ENCODE assay signal across 17 cellular contexts in genomic region chrX:156003486-156004185, GRCh38. TPM values are rescaled to one million over a fixed set of nuclear protein-coding genes. Genes with fewer than 3 reads are reported as not detected.
DNase-seq lines count a peak whose midpoint lies in the region; ATAC-seq, FAIRE-seq and TF ChIP-seq lines count a peak whose summit lies in the region.
"Had no signal": no experiment of that assay in that cellular context is flagged by ENCODE, and none has a peak within 500 bp of the region (broad histone marks: within the 10 kb centered on the region; RNA-seq: fewer than 3 reads in every experiment).

No MANE protein-coding gene starts in this region.

- no peak for DNase-seq in activated CD4-positive, alpha-beta memory T cell treated with anti-CD3 and anti-CD28 coated beads, Interleukin-2, amount 10 ng/mL, durations not matched to agents 7 days and 5 days
- no peak for DNase-seq in activated CD4-positive, alpha-beta memory T cell treated with anti-CD3 and anti-CD28 coated beads for 36 hours
- DNase-seq in HTR-8/SVneo (ENCODE audit: insufficient read length, low spot score) (no peak), bronchial epithelial cell (ENCODE audit: low read depth) (peak; percentile 46), erythroblast (lab: John Stamatoyannopoulos, UW) (no peak), D341Med (ENCODE audit: low spot score) (no peak), NCI-H2171 (lab: John Stamatoyannopoulos, UW) (no peak)
- DNase-seq: H9, KBM-7, NCI-H1105, NCI-H187 treated with DMSO at 0.1 percent for 48 hours, NCI-H2171 treated with DMSO at 0.1 percent for 48 hours, NCI-H510A treated with DMSO at 0.1 percent for 48 hours had no signal

- TF ChIP-seq CTCF in bronchial epithelial cell (IDR thresholded peaks at IDR 0.05; ENCODE audit: insufficient read depth, low read length, severe bottlenecking): no peak

- H3K27me3 ChIP-seq in bronchial epithelial cell (ENCODE audit: control insufficient read depth, insufficient read depth, low read length): no peaks in the 10 kb centered on the region

- no peaks in the 10 kb centered on the region for H3K27me3 Mint-ChIP-seq in activated CD4-positive, alpha-beta memory T cell treated with anti-CD3 and anti-CD28 coated beads, Interleukin-2, amount 10 ng/mL, durations not matched to agents 7 days and 5 days
- no peaks in the 10 kb centered on the region for H3K27me3 Mint-ChIP-seq in activated CD4-positive, alpha-beta memory T cell treated with anti-CD3 and anti-CD28 coated beads for 36 hours
- H3K27me3 Mint-ChIP-seq in stimulated activated memory B cell treated with anti-CD40 and anti-IgM and Interleukin-4, amounts not matched to agents 10 μg/mL and 1 μg/mL and 100 μg/mL, for 72 hours: peaks cover 13% of the 10 kb centered on the region

- H3K36me3 Mint-ChIP-seq in activated CD4-positive, alpha-beta memory T cell treated with anti-CD3 and anti-CD28 coated beads, Interleukin-2, amount 10 ng/mL, durations not matched to agents 7 days and 5 days (ENCODE audit: low read depth): peaks cover 37% of the 10 kb centered on the region
- no peaks in the 10 kb centered on the region for H3K36me3 Mint-ChIP-seq in activated CD4-positive, alpha-beta memory T cell treated with anti-CD3 and anti-CD28 coated beads for 36 hours
- H3K36me3 Mint-ChIP-seq in stimulated activated memory B cell treated with anti-CD40 and anti-IgM and Interleukin-4, amounts not matched to agents 10 μg/mL and 1 μg/mL and 100 μg/mL, for 72 hours: no peaks in the 10 kb centered on the region
- H3K36me3 Mint-ChIP-seq: CD14-positive monocyte had no signal

- POLR2A ChIA-PET in activated CD4-positive, alpha-beta memory T cell treated with anti-CD3 and anti-CD28 coated beads, Interleukin-2, amount 10 ng/mL, durations not matched to agents 7 days and 5 days (lab: Charles Lee): no interaction called here
- POLR2A ChIA-PET in activated CD4-positive, alpha-beta memory T cell treated with anti-CD3 and anti-CD28 coated beads for 36 hours (lab: Charles Lee): no interaction called here

- H3K4me3 Mint-ChIP-seq in activated CD4-positive, alpha-beta memory T cell treated with anti-CD3 and anti-CD28 coated beads, Interleukin-2, amount 10 ng/mL, durations not matched to agents 7 days and 5 days: peak overlapping the region; percentile 34
- no peak overlapping the region for H3K4me3 Mint-ChIP-seq in activated CD4-positive, alpha-beta memory T cell treated with anti-CD3 and anti-CD28 coated beads for 36 hours
- H3K4me3 Mint-ChIP-seq in stimulated activated memory B cell treated with anti-CD40 and anti-IgM and Interleukin-4, amounts not matched to agents 10 μg/mL and 1 μg/mL and 100 μg/mL, for 72 hours: no peak overlapping the region
- H3K4me3 Mint-ChIP-seq: CD14-positive monocyte, H9 had no signal

- H3K4me3 ChIP-seq in bronchial epithelial cell (ENCODE audit: low read depth, low read length): no peak overlapping the region

- ATAC-seq in stimulated activated memory B cell treated with anti-CD40 and anti-IgM and Interleukin-4, amounts not matched to agents 10 μg/mL and 1 μg/mL and 100 μg/mL, for 72 hours: peak; percentile 14

- CTCF ChIA-PET in activated CD4-positive, alpha-beta memory T cell treated with anti-CD3 and anti-CD28 coated beads, Interleukin-2, amount 10 ng/mL, durations not matched to agents 7 days and 5 days (lab: Charles Lee): no interaction called here
- CTCF ChIA-PET in activated CD4-positive, alpha-beta memory T cell treated with anti-CD3 and anti-CD28 coated beads for 36 hours (lab: Charles Lee): no interaction called here

- H3K36me3 ChIP-seq in bronchial epithelial cell (ENCODE audit: control insufficient read depth, insufficient read depth, low read length): no peaks in the 10 kb centered on the region

- intact Hi-C loops in activated CD4-positive, alpha-beta memory T cell treated with anti-CD3 and anti-CD28 coated beads for 36 hours (cut with micrococcal nuclease): no loop called here

- H3K27ac Mint-ChIP-seq in activated CD4-positive, alpha-beta memory T cell treated with anti-CD3 and anti-CD28 coated beads, Interleukin-2, amount 10 ng/mL, durations not matched to agents 7 days and 5 days: peak overlapping the region; percentile 69
- H3K27ac Mint-ChIP-seq in activated CD4-positive, alpha-beta memory T cell treated with anti-CD3 and anti-CD28 coated beads for 36 hours: no peak overlapping the region
- no peak overlapping the region for H3K27ac Mint-ChIP-seq in stimulated activated memory B cell treated with anti-CD40 and anti-IgM and Interleukin-4, amounts not matched to agents 10 μg/mL and 1 μg/mL and 100 μg/mL, for 72 hours
- H3K27ac Mint-ChIP-seq: H9 had no signal

- H3K4me1 Mint-ChIP-seq in activated CD4-positive, alpha-beta memory T cell treated with anti-CD3 and anti-CD28 coated beads, Interleukin-2, amount 10 ng/mL, durations not matched to agents 7 days and 5 days: peaks cover 60% of the 10 kb centered on the region
- H3K4me1 Mint-ChIP-seq in activated CD4-positive, alpha-beta memory T cell treated with anti-CD3 and anti-CD28 coated beads for 36 hours (ENCODE audit: low read depth): peaks cover 27% of the 10 kb centered on the region
- H3K4me1 Mint-ChIP-seq in stimulated activated memory B cell treated with anti-CD40 and anti-IgM and Interleukin-4, amounts not matched to agents 10 μg/mL and 1 μg/mL and 100 μg/mL, for 72 hours: no peaks in the 10 kb centered on the region
- H3K4me1 Mint-ChIP-seq: H9 had no signal

- FAIRE-seq in HTR-8/SVneo (lab: Jason Lieb, UNC) (peak; percentile 26), bronchial epithelial cell (lab: Jason Lieb, UNC) (no peak)
- FAIRE-seq: A204.1 had no signal

- no peaks in the 10 kb centered on the region for H3K9me3 Mint-ChIP-seq in activated CD4-positive, alpha-beta memory T cell treated with anti-CD3 and anti-CD28 coated beads, Interleukin-2, amount 10 ng/mL, durations not matched to agents 7 days and 5 days
- no peaks in the 10 kb centered on the region for H3K9me3 Mint-ChIP-seq in activated CD4-positive, alpha-beta memory T cell treated with anti-CD3 and anti-CD28 coated beads for 36 hours
- H3K9me3 Mint-ChIP-seq in stimulated activated memory B cell treated with anti-CD40 and anti-IgM and Interleukin-4, amounts not matched to agents 10 μg/mL and 1 μg/mL and 100 μg/mL, for 72 hours: no peaks in the 10 kb centered on the region

- TF ChIP-seq POLR2A in erythroblast (IDR thresholded peaks at IDR 0.05; ENCODE audit: low read length): no peak

RNA-seq across cellular contexts. Expression of gene IL9R, which starts 6.1 kb away (rescaled TPM):
- total RNA-seq in activated CD4-positive, alpha-beta memory T cell treated with anti-CD3 and anti-CD28 coated beads, Interleukin-2, amount 10 ng/mL, durations not matched to agents 7 days and 5 days: 10 to 100 TPM; 65.3 to 67.2 TPM
- total RNA-seq in activated CD4-positive, alpha-beta memory T cell treated with anti-CD3 and anti-CD28 coated beads for 36 hours: 1 to 10 TPM; 2.7 to 4.1 TPM
- 0.13 TPM in 1 of 2 replicates, not detected in the other for total RNA-seq in bronchial epithelial cell
- total RNA-seq: M059J had no signal

Comparison
In these comparisons a context has a peak if more than half of its experiments do, and no peak if none do; other contexts are left out.
1. RNA of gene IL9R, which starts 6.1 kb away (total RNA-seq): 65.3 to 67.2 TPM in activated CD4-positive, alpha-beta memory T cell treated with anti-CD3 and anti-CD28 coated beads, Interleukin-2, amount 10 ng/mL, durations not matched to agents 7 days and 5 days; 2.7 to 4.1 TPM in activated CD4-positive, alpha-beta memory T cell treated with anti-CD3 and anti-CD28 coated beads for 36 hours and 0.13 TPM in bronchial epithelial cell; every median in the first group is over 10 times any median in the second.